Comparison of ENCODE assay signal across 1 cellular context in genomic region chr20:9412309-9412708, GRCh38.
TF ChIP-seq lines count a peak whose summit lies in the region.

No MANE protein-coding gene starts in this region.

TF ChIP-seq in GM23338, 12 proteins besides CTCF, POLR2A, EP300 and RAD21 (continued from another document):
- TF ChIP-seq ZNF462 (CRISPR knock-in tag; IDR thresholded peaks at IDR 0.05), result no peak
- TF ChIP-seq STAT1 (IDR thresholded peaks at IDR 0.05; ENCODE audit: unreplicated experiment), result no peak
- TF ChIP-seq NANOG (IDR thresholded peaks at IDR 0.05; ENCODE audit: borderline replicate concordance), result no peak
